Comparison of ENCODE assay signal across 20 cellular contexts in genomic region chr1:38025233-38025632, GRCh38. TPM values are rescaled to one million over a fixed set of nuclear protein-coding genes. Genes with fewer than 3 reads are reported as not detected.
"Had no signal": no experiment of that assay in that cellular context is flagged by ENCODE, and none has a peak within 500 bp of the region (broad histone marks: within the 10 kb centered on the region; RNA-seq: fewer than 3 reads in every experiment).

No MANE protein-coding gene starts in this region.

- H3K27ac Mint-ChIP-seq: stimulated activated naive CD8-positive, alpha-beta T cell treated with anti-CD3 and anti-CD28 coated beads, Interleukin-15, Interleukin-2, amounts not matched to agents 100 ng/mL and 50 ng/mL, for 24 hours; T-helper 2 cell treated with Interferon-gamma antibody and Interleukin-4, amounts not matched to agents 5 μg/mL and 100 μg/mL, for 36 hours had no signal

- H3K9me3 Mint-ChIP-seq: natural killer cell treated with Interleukin-12 subunit alpha and Interleukin-12 subunit beta and Interleukin-15 and Interleukin-18, amount 100 ng/mL, for 72 hours; stimulated activated naive CD8-positive, alpha-beta T cell treated with anti-CD3 and anti-CD28 coated beads, Interleukin-15, Interleukin-2, amounts not matched to agents 100 ng/mL and 50 ng/mL, for 24 hours; T-helper 2 cell treated with Interferon-gamma antibody and Interleukin-4, amounts not matched to agents 5 μg/mL and 100 μg/mL, for 36 hours had no signal

- DNase-seq: activated CD4-positive, alpha-beta T cell treated with anti-CD3 and anti-CD28 coated beads, Interleukin-2, amount 50 U/mL, for 48 hours; activated naive CD4-positive, alpha-beta T cell treated with Interleukin-2 at 50 U/mL for 16 hours; caudate nucleus; colonic mucosa; effector memory CD4-positive, alpha-beta T cell; foreskin fibroblast; heart left ventricle; nucleus accumbens; stimulated activated CD4-positive, alpha-beta T cell treated with anti-CD3 and anti-CD28 coated beads, Interleukin-2, amount 100 ng/mL, for 48 hours; SW 1271 had no signal

- H3K27me3 ChIP-seq: colonic mucosa, esophagus muscularis mucosa, heart left ventricle, vagina had no signal

- H3K4me3 ChIP-seq: colonic mucosa, esophagus muscularis mucosa, heart left ventricle, prostate gland, thoracic aorta, vagina had no signal

- H3K27ac ChIP-seq: colonic mucosa, esophagus muscularis mucosa, heart left ventricle, prostate gland, thoracic aorta, vagina had no signal

- ATAC-seq: activated CD4-positive, CD25-positive, alpha-beta regulatory T cell treated with anti-CD3 and anti-CD28 coated beads, Interleukin-2, amount 50 U/mL, for 24 hours; heart left ventricle; left lobe of liver; natural killer cell treated with Interleukin-12 subunit alpha and Interleukin-12 subunit beta and Interleukin-15 and Interleukin-18, amount 100 ng/mL, for 72 hours; sciatic nerve had no signal

- H3K4me3 Mint-ChIP-seq: natural killer cell treated with Interleukin-12 subunit alpha and Interleukin-12 subunit beta and Interleukin-15 and Interleukin-18, amount 100 ng/mL, for 72 hours; stimulated activated naive CD8-positive, alpha-beta T cell treated with anti-CD3 and anti-CD28 coated beads, Interleukin-15, Interleukin-2, amounts not matched to agents 100 ng/mL and 50 ng/mL, for 24 hours; T-helper 2 cell treated with Interferon-gamma antibody and Interleukin-4, amounts not matched to agents 5 μg/mL and 100 μg/mL, for 36 hours had no signal

- H3K9me3 ChIP-seq: colonic mucosa, esophagus muscularis mucosa, heart left ventricle, prostate gland, thoracic aorta, vagina had no signal

- H3K4me1 ChIP-seq: prostate gland had no signal

- H3K27me3 Mint-ChIP-seq: natural killer cell treated with Interleukin-12 subunit alpha and Interleukin-12 subunit beta and Interleukin-15 and Interleukin-18, amount 100 ng/mL, for 72 hours; stimulated activated naive CD8-positive, alpha-beta T cell treated with anti-CD3 and anti-CD28 coated beads, Interleukin-15, Interleukin-2, amounts not matched to agents 100 ng/mL and 50 ng/mL, for 24 hours had no signal

RNA-seq across cellular contexts. Expression of gene POU3F1, which starts 21.4 kb away (rescaled TPM):
- total RNA-seq: colonic mucosa, thoracic aorta, vagina had no signal
- polyA plus RNA-seq: heart left ventricle had no signal
